Comparison of ENCODE assay signal across 8 cellular contexts in genomic region chr6:36724514-36725385, GRCh38. TPM values are rescaled to one million over a fixed set of nuclear protein-coding genes. Genes with fewer than 3 reads are reported as not detected.
DNase-seq lines count a peak whose midpoint lies in the region; ATAC-seq and TF ChIP-seq lines count a peak whose summit lies in the region.

No MANE protein-coding gene starts in this region.

- no peak for ATAC-seq in GM18870 (IDR thresholded peaks at IDR 0.05; ENCODE audit: unreplicated experiment)
- ATAC-seq in GM18858 (IDR thresholded peaks at IDR 0.05; ENCODE audit: unreplicated experiment) = no peak

- peaks cover 4% of the 10 kb centered on the region; the same call in 1 of the 2 replicates for H3K4me1 ChIP-seq in SJCRH30

- peak; percentile 81 for DNase-seq in ELR (ENCODE audit: low read depth)
- DNase-seq in LHCN-M2 (ENCODE audit: low read depth) = peak; percentile 58
- peak; percentile 62 to 71 for DNase-seq in SJCRH30
- peak; percentile 59 for DNase-seq in inferior parietal cortex (ENCODE audit: extremely low spot score)
- DNase-seq in stimulated activated CD4-positive, alpha-beta T cell treated with anti-CD3 and anti-CD28 coated beads, Interleukin-4, amount 100 ng/mL, for 48 hours (ENCODE audit: low read depth in 2 of 2) = peak; percentile 56 to 64

- peak overlapping the region in 1 of 5 experiments; percentile 17 for H3K4me3 Mint-ChIP-seq in brain

- H3K9me3 ChIP-seq in SJCRH30 (replicated peaks) = no peaks in the 10 kb centered on the region

- H3K27ac Mint-ChIP-seq in brain = peak overlapping the region in 2 of 5 experiments; percentile 22 to 43

- H3K4me3 ChIP-seq in SJCRH30 = no peak overlapping the region

- TF ChIP-seq CTCF in brain (conservative IDR thresholded peaks at IDR 0.05) = peak; percentile 46 to 49

- no peaks in the 10 kb centered on the region for H3K36me3 Mint-ChIP-seq in brain

- H3K36me3 ChIP-seq in SJCRH30 = no peaks in the 10 kb centered on the region

- peaks cover 0 to 4% (median 0%) of the 10 kb centered on the region in 5 experiments for H3K9me3 Mint-ChIP-seq in brain

- H3K27me3 ChIP-seq in SJCRH30 = no peaks in the 10 kb centered on the region

- peaks cover 44% of the 10 kb centered on the region for H3K4me1 Mint-ChIP-seq in brain

- H3K27ac ChIP-seq in SJCRH30 = no peak overlapping the region

- H3K27me3 Mint-ChIP-seq in brain = peaks cover 7% of the 10 kb centered on the region

RNA-seq across cellular contexts. Expression of gene RAB44, which starts 27.1 kb away (rescaled TPM):
- total RNA-seq in LHCN-M2 (2014; rRNA removed) = not detected in 2 replicates
- 0.04 TPM for polyA plus RNA-seq in LHCN-M2 (2012)
- not detected in 2 replicates for total RNA-seq in SJCRH30 (2014; rRNA removed; shearing (Covaris generic))
- polyA plus RNA-seq in brain (ENCODE audit: insufficient read depth, low read depth, low replicate concordance) = not detected

RNA-seq across cellular contexts. Expression of gene CDKN1A, which starts 46.2 kb away (rescaled TPM):
- 560 and 669 TPM in 2 replicates for total RNA-seq in LHCN-M2 (2014; rRNA removed)
- 537 TPM for polyA plus RNA-seq in LHCN-M2 (2012)
- total RNA-seq in SJCRH30 (2014; rRNA removed; shearing (Covaris generic)) = 56.1 and 57.8 TPM in 2 replicates
- polyA plus RNA-seq in brain (ENCODE audit: insufficient read depth, low read depth, low replicate concordance) = 103 TPM
